8 cellular contexts compared by ENCODE assay signal in genomic region chr11:35165416-35166368, GRCh38. TPM values are rescaled to one million over a fixed set of nuclear protein-coding genes. Genes with fewer than 3 reads are reported as not detected.
DNase-seq lines count a peak whose midpoint lies in the region; ATAC-seq and TF ChIP-seq lines count a peak whose summit lies in the region.

No MANE protein-coding gene starts in this region.

- intact Hi-C loops in posterior cingulate gyrus (cut with DNase I) = no loop called here

- peak overlapping the region; percentile 44 for H3K4me3 Mint-ChIP-seq in activated CD8-positive, alpha-beta memory T cell treated with anti-CD3 and anti-CD28 coated beads, Interleukin-2, amount 10 ng/mL, durations not matched to agents 7 days and 5 days

- H3K9me3 Mint-ChIP-seq in activated CD8-positive, alpha-beta memory T cell treated with anti-CD3 and anti-CD28 coated beads, Interleukin-2, amount 10 ng/mL, durations not matched to agents 7 days and 5 days (ENCODE audit: low read depth) = no peaks in the 10 kb centered on the region

- TF ChIP-seq CTCF in fibroblast of mammary gland (conservative IDR thresholded peaks at IDR 0.05; ENCODE audit: control insufficient read depth, insufficient read depth, low read depth, low read length) = no peak

- peak; percentile 87 for DNase-seq in ELR (ENCODE audit: low read depth)
- peak; percentile 36 for DNase-seq in MG63
- peak; percentile 97 for DNase-seq in activated CD8-positive, alpha-beta memory T cell treated with anti-CD3 and anti-CD28 coated beads, Interleukin-2, amount 10 ng/mL, durations not matched to agents 7 days and 5 days
- DNase-seq in fibroblast of mammary gland (ENCODE audit: low read depth) = peak; percentile 87
- DNase-seq in stimulated activated CD4-positive, alpha-beta T cell treated with anti-CD3 and anti-CD28 coated beads, Interleukin-1b, Interleukin-23, amount 100 ng/mL, for 4 hours (ENCODE audit: low read depth in 2 of 2) = peak; percentile 45 to 61
- DNase-seq in posterior cingulate gyrus = no peak
- no peak for DNase-seq in SHP77 (lab: John Stamatoyannopoulos, UW)

- no peak overlapping the region for H3K4me3 ChIP-seq in MG63
- no peak overlapping the region for H3K4me3 ChIP-seq in fibroblast of mammary gland (ENCODE audit: control insufficient read depth, low read depth, low read length)

- no peaks in the 10 kb centered on the region for H3K27me3 ChIP-seq in MG63

- no peaks in the 10 kb centered on the region for H3K27me3 Mint-ChIP-seq in activated CD8-positive, alpha-beta memory T cell treated with anti-CD3 and anti-CD28 coated beads, Interleukin-2, amount 10 ng/mL, durations not matched to agents 7 days and 5 days

- H3K36me3 Mint-ChIP-seq in activated CD8-positive, alpha-beta memory T cell treated with anti-CD3 and anti-CD28 coated beads, Interleukin-2, amount 10 ng/mL, durations not matched to agents 7 days and 5 days = peaks cover 54% of the 10 kb centered on the region

- H3K4me1 Mint-ChIP-seq in activated CD8-positive, alpha-beta memory T cell treated with anti-CD3 and anti-CD28 coated beads, Interleukin-2, amount 10 ng/mL, durations not matched to agents 7 days and 5 days = peaks cover 95% of the 10 kb centered on the region

- peak; percentile 89 for ATAC-seq in GM21723 (IDR thresholded peaks at IDR 0.05; ENCODE audit: unreplicated experiment)
- ATAC-seq in activated CD8-positive, alpha-beta memory T cell treated with anti-CD3 and anti-CD28 coated beads, Interleukin-2, amount 10 ng/mL, durations not matched to agents 7 days and 5 days = peak; percentile 77

- H3K9me3 ChIP-seq in MG63 = no peaks in the 10 kb centered on the region

- H3K27ac Mint-ChIP-seq in activated CD8-positive, alpha-beta memory T cell treated with anti-CD3 and anti-CD28 coated beads, Interleukin-2, amount 10 ng/mL, durations not matched to agents 7 days and 5 days = peak overlapping the region; percentile 99

- CTCF ChIA-PET in activated CD8-positive, alpha-beta memory T cell treated with anti-CD3 and anti-CD28 coated beads, Interleukin-2, amount 10 ng/mL, durations not matched to agents 7 days and 5 days (lab: Charles Lee) = interaction anchor here (0.9 to 8.2 kb wide), 19 partner anchors 11 to 247 kb away, joined by 3 to 101 read pairs (median 4); no protein-coding TSS in a partner anchor

- H3K36me3 ChIP-seq in MG63 = peaks cover 96% of the 10 kb centered on the region

RNA-seq across cellular contexts. Expression of gene CD44, which starts 26.7 kb away (rescaled TPM):
- 1,423 and 1,833 TPM in 2 replicates for total RNA-seq in MG63 (2014; rRNA removed; shearing (Covaris generic); ENCODE audit: low replicate concordance)
- 100 to 1,000 TPM; 212 to 294 TPM for total RNA-seq in activated CD8-positive, alpha-beta memory T cell treated with anti-CD3 and anti-CD28 coated beads, Interleukin-2, amount 10 ng/mL, durations not matched to agents 7 days and 5 days

Comparison
In these comparisons a context has a peak if more than half of its experiments do, and no peak if none do; other contexts are left out.
1. DNase-seq: peak in ELR (single experiment), MG63 (single experiment), activated CD8-positive, alpha-beta memory T cell treated with anti-CD3 and anti-CD28 coated beads, Interleukin-2, amount 10 ng/mL, durations not matched to agents 7 days and 5 days (single experiment), fibroblast of mammary gland (single experiment) and stimulated activated CD4-positive, alpha-beta T cell treated with anti-CD3 and anti-CD28 coated beads, Interleukin-1b, Interleukin-23, amount 100 ng/mL, for 4 hours (2 of 2); none in posterior cingulate gyrus (0 of 10) and SHP77 (0 of 2).